19 cellular contexts compared by ENCODE assay signal in genomic region chr13:75530536-75530935, GRCh38. TPM values are rescaled to one million over a fixed set of nuclear protein-coding genes. Genes with fewer than 3 reads are reported as not detected.
DNase-seq lines count a peak whose midpoint lies in the region; ATAC-seq and TF ChIP-seq lines count a peak whose summit lies in the region.
"Had no signal": no experiment of that assay in that cellular context is flagged by ENCODE, and none has a peak within 500 bp of the region (broad histone marks: within the 10 kb centered on the region; RNA-seq: fewer than 3 reads in every experiment).

No MANE protein-coding gene starts in this region.

- ATAC-seq in Right ventricle myocardium superior (ENCODE audit: poor library complexity) (peak; percentile 25), heart right ventricle (no peak), HG03432 (IDR thresholded peaks at IDR 0.05; ENCODE audit: unreplicated experiment) (peak; percentile 56)
- peak; percentile 90 for ATAC-seq in activated naive CD8-positive, alpha-beta T cell treated with anti-CD3 and anti-CD28 coated beads, Interleukin-2, amount 10 ng/mL, durations not matched to agents 7 days and 5 days (ENCODE audit: low read depth)
- ATAC-seq in stimulated activated naive CD8-positive, alpha-beta T cell treated with anti-CD3 and anti-CD28 coated beads, Interleukin-15, amount 100 ng/mL, for 72 hours, result peak; percentile 98
- ATAC-seq: foreskin keratinocyte, left lung, Right ventricle myocardium inferior had no signal

- H3K9me3 Mint-ChIP-seq in activated naive CD8-positive, alpha-beta T cell treated with anti-CD3 and anti-CD28 coated beads, Interleukin-2, amount 10 ng/mL, durations not matched to agents 7 days and 5 days, result peaks cover under 1% of the 10 kb centered on the region
- no peaks in the 10 kb centered on the region for H3K9me3 Mint-ChIP-seq in stimulated activated naive CD8-positive, alpha-beta T cell treated with anti-CD3 and anti-CD28 coated beads, Interleukin-15, amount 100 ng/mL, for 72 hours

- H3K36me3 Mint-ChIP-seq in activated naive CD8-positive, alpha-beta T cell treated with anti-CD3 and anti-CD28 coated beads, Interleukin-2, amount 10 ng/mL, durations not matched to agents 7 days and 5 days, result peaks cover 40% of the 10 kb centered on the region

- DNase-seq in Right ventricle myocardium superior (no peak), heart right ventricle (no peak), hypothalamus (lab: John Stamatoyannopoulos, UW) (no peak), NCI-H774 (lab: John Stamatoyannopoulos, UW) (no peak)
- no peak for DNase-seq in activated naive CD8-positive, alpha-beta T cell treated with anti-CD3 and anti-CD28 coated beads, Interleukin-2, amount 10 ng/mL, durations not matched to agents 7 days and 5 days
- DNase-seq in stimulated activated naive CD8-positive, alpha-beta T cell treated with anti-CD3 and anti-CD28 coated beads, Interleukin-15, amount 100 ng/mL, for 72 hours, result no peak
- DNase-seq in stimulated activated CD8-positive, alpha-beta memory T cell treated with anti-CD3 and anti-CD28 coated beads, Interleukin-4, amount 100 ng/mL, for 48 hours, result no peak
- DNase-seq: activated CD4-positive, alpha-beta T cell treated with anti-CD3 and anti-CD28 coated beads for 1 hour; activated effector memory CD4-positive, alpha-beta T cell treated with Interleukin-2 at 50 U/mL for 16 hours; cortex of kidney; foreskin keratinocyte; GF-D8; left lung; NCI-H146; NCI-H226; transverse colon had no signal

- peak overlapping the region; percentile 26 for H3K27ac Mint-ChIP-seq in activated naive CD8-positive, alpha-beta T cell treated with anti-CD3 and anti-CD28 coated beads, Interleukin-2, amount 10 ng/mL, durations not matched to agents 7 days and 5 days
- H3K27ac Mint-ChIP-seq in stimulated activated naive CD8-positive, alpha-beta T cell treated with anti-CD3 and anti-CD28 coated beads, Interleukin-15, amount 100 ng/mL, for 72 hours, result no peak overlapping the region

- intact Hi-C loops in Right ventricle myocardium superior (cut with DNase I) (no loop called here), heart right ventricle (cut with DNase I) (loop anchor here in 1 of 10 donors (10.0 kb wide), 1 partner anchor 46 kb away; the partner anchor contains the start of gene TBC1D4)

- no peak for TF ChIP-seq CTCF in heart right ventricle (IDR thresholded peaks at IDR 0.05)

- 53 to 58% methylated on average over 1 of the region's 1 CpG for WGBS in heart right ventricle, 2 donors

- H3K27me3 Mint-ChIP-seq in activated naive CD8-positive, alpha-beta T cell treated with anti-CD3 and anti-CD28 coated beads, Interleukin-2, amount 10 ng/mL, durations not matched to agents 7 days and 5 days, result no peaks in the 10 kb centered on the region
- H3K27me3 Mint-ChIP-seq in stimulated activated naive CD8-positive, alpha-beta T cell treated with anti-CD3 and anti-CD28 coated beads, Interleukin-15, amount 100 ng/mL, for 72 hours, result no peaks in the 10 kb centered on the region

- H3K4me1 Mint-ChIP-seq in activated naive CD8-positive, alpha-beta T cell treated with anti-CD3 and anti-CD28 coated beads, Interleukin-2, amount 10 ng/mL, durations not matched to agents 7 days and 5 days, result peaks cover 33% of the 10 kb centered on the region
- peaks cover 51% of the 10 kb centered on the region for H3K4me1 Mint-ChIP-seq in stimulated activated naive CD8-positive, alpha-beta T cell treated with anti-CD3 and anti-CD28 coated beads, Interleukin-15, amount 100 ng/mL, for 72 hours

- H3K4me1 ChIP-seq in heart right ventricle, result peaks cover 0 to 19% (median 6%) of the 10 kb centered on the region in 9 donors
- H3K4me1 ChIP-seq: foreskin keratinocyte, left lung, transverse colon had no signal

- H3K4me3 Mint-ChIP-seq in activated naive CD8-positive, alpha-beta T cell treated with anti-CD3 and anti-CD28 coated beads, Interleukin-2, amount 10 ng/mL, durations not matched to agents 7 days and 5 days, result no peak overlapping the region
- H3K4me3 Mint-ChIP-seq in stimulated activated naive CD8-positive, alpha-beta T cell treated with anti-CD3 and anti-CD28 coated beads, Interleukin-15, amount 100 ng/mL, for 72 hours, result peak overlapping the region in 1 of 2 donors; percentile 29

- no peaks in the 10 kb centered on the region for H3K27me3 ChIP-seq in heart right ventricle
- H3K27me3 ChIP-seq: foreskin keratinocyte, left lung, transverse colon had no signal

- no peak overlapping the region for H3K4me3 ChIP-seq in heart right ventricle
- H3K4me3 ChIP-seq: left lung, smooth muscle cell, transverse colon had no signal

- POLR2A ChIA-PET in activated naive CD8-positive, alpha-beta T cell treated with anti-CD3 and anti-CD28 coated beads, Interleukin-2, amount 10 ng/mL, durations not matched to agents 7 days and 5 days (lab: Charles Lee), result interaction anchor here (0.9 kb wide), 1 partner anchor 205 kb away, joined by 3 read pairs; no protein-coding TSS in a partner anchor

- H3K27ac ChIP-seq in heart right ventricle, result no peak overlapping the region
- H3K27ac ChIP-seq: foreskin keratinocyte, left lung, transverse colon had no signal

- peaks cover 0 to 75% (median 12%) of the 10 kb centered on the region in 9 donors for H3K36me3 ChIP-seq in heart right ventricle

- H3K9me3 ChIP-seq in heart right ventricle, result no peaks in the 10 kb centered on the region
- H3K9me3 ChIP-seq: left lung, transverse colon had no signal

RNA-seq across cellular contexts. Expression of gene COMMD6, which starts 7.1 kb away (rescaled TPM):
- 116 TPM for total RNA-seq in Right ventricle myocardium superior
- total RNA-seq in heart right ventricle, result 100 to 1,000 TPM in 9 of 10 donors, 10 to 100 TPM in 1; 96.5 to 138 (median 124) TPM
- 10 to 100 TPM; 66.4 to 88.4 TPM for polyA plus RNA-seq in heart right ventricle
- 100 to 1,000 TPM; 150 to 168 TPM for total RNA-seq in activated naive CD8-positive, alpha-beta T cell treated with anti-CD3 and anti-CD28 coated beads, Interleukin-2, amount 10 ng/mL, durations not matched to agents 7 days and 5 days

RNA-seq across cellular contexts. Expression of gene UCHL3, which starts 19.1 kb away (rescaled TPM):
- 19.5 TPM for total RNA-seq in Right ventricle myocardium superior
- 10 to 100 TPM; 17.1 to 28.1 (median 23.2) TPM for total RNA-seq in heart right ventricle
- polyA plus RNA-seq in heart right ventricle, result 10 to 100 TPM; 11.3 to 61.8 TPM
- total RNA-seq in activated naive CD8-positive, alpha-beta T cell treated with anti-CD3 and anti-CD28 coated beads, Interleukin-2, amount 10 ng/mL, durations not matched to agents 7 days and 5 days, result 10 to 100 TPM; 24.8 to 25.4 TPM

RNA-seq across cellular contexts. Expression of gene TBC1D4, which starts 48.6 kb away (rescaled TPM):
- total RNA-seq in Right ventricle myocardium superior (107 TPM), heart right ventricle (100 to 1,000 TPM in 5 of 10 donors, 10 to 100 TPM in 5; 56.4 to 124 (median 102) TPM)
- polyA plus RNA-seq in heart right ventricle, result 10 to 100 TPM; 10.1 to 77.2 TPM
- 10 to 100 TPM; 19.4 to 21.0 TPM for total RNA-seq in activated naive CD8-positive, alpha-beta T cell treated with anti-CD3 and anti-CD28 coated beads, Interleukin-2, amount 10 ng/mL, durations not matched to agents 7 days and 5 days

Comparison
In these comparisons a context has a peak if more than half of its experiments do, and no peak if none do; other contexts are left out.
1. ATAC-seq: peak in Right ventricle myocardium superior (single experiment), HG03432 (single experiment), activated naive CD8-positive, alpha-beta T cell treated with anti-CD3 and anti-CD28 coated beads, Interleukin-2, amount 10 ng/mL, durations not matched to agents 7 days and 5 days (single experiment) and stimulated activated naive CD8-positive, alpha-beta T cell treated with anti-CD3 and anti-CD28 coated beads, Interleukin-15, amount 100 ng/mL, for 72 hours (single experiment); none in heart right ventricle (0 of 8).